Comparison of ENCODE assay signal across 18 cellular contexts in the genomic region with DNA sequence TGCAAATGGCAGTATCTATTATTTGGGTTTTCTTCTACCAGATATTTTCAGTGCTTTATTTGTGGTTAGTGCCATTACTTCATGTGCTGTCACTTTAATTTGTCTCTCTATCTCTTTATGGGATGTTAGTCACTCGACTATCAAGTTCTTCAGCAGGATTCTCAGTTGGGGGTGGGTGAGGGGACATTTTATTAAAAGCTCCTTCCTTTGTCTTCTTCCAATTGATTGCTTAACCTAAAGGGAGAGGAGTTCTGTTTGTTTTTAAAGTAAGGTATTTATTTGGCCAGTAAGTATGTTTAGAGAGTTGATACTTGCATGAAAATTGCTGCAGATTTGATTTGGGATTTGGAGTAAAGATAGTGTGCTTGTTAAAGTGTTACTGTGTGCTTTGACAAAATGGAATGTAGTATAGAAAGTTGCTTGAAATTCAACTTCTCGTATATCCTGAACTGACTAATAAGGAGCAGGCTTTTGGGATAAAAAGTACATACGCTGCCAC. TPM values are rescaled to one million over a fixed set of nuclear protein-coding genes. Genes with fewer than 3 reads are reported as not detected.
A peak's percentile ranks its signal among the peaks of the same experiment; 100 is the strongest.
DNase-seq lines count a peak whose midpoint lies in the region; ATAC-seq, FAIRE-seq and TF ChIP-seq lines count a peak whose summit lies in the region.
"Had no signal": no experiment of that assay in that cellular context is flagged by ENCODE, and none has a peak within 500 bp of the region (broad histone marks: within the 10 kb centered on the region; RNA-seq: fewer than 3 reads in every experiment).

No MANE protein-coding gene starts in this region.

- no peak overlapping the region for H2BK12ac ChIP-seq in trophoblast cell (ENCODE audit: low read length)

- H3K27ac ChIP-seq in GM23248 (peak overlapping the region; percentile 62), RWPE2 (ENCODE audit: poor library complexity, severe bottlenecking) (peak overlapping the region; percentile 98), trophoblast cell (ENCODE audit: low read depth, low read length) (no peak overlapping the region), kidney (ENCODE audit: low read depth in 2 of 2, low read length in 2 of 2) (no peak overlapping the region)
- H3K27ac ChIP-seq: BLaER1, colonic mucosa had no signal

- H3K9me2 ChIP-seq in GM23248 (ENCODE audit: insufficient read depth), result no peaks in the 10 kb centered on the region

- intact Hi-C loops in kidney (cut with DNase I), result no loop called here

- H2BK120ac ChIP-seq in trophoblast cell (ENCODE audit: insufficient read depth, low read length, poor library complexity), result no peak overlapping the region

- peaks cover 57% of the 10 kb centered on the region for H3K27me3 Mint-ChIP-seq in activated naive CD8-positive, alpha-beta T cell treated with anti-CD3 and anti-CD28 coated beads for 36 hours

- no peak overlapping the region for H3K14ac ChIP-seq in trophoblast cell (ENCODE audit: low read length)

- no peak overlapping the region for H3K18ac ChIP-seq in trophoblast cell (ENCODE audit: low read length)

- ATAC-seq in RWPE2 (ENCODE audit: low read depth), result peak; percentile 65

- no peak overlapping the region for H4K8ac ChIP-seq in trophoblast cell (ENCODE audit: low read depth, low read length)

- no peaks in the 10 kb centered on the region for H3K4me1 Mint-ChIP-seq in activated naive CD8-positive, alpha-beta T cell treated with anti-CD3 and anti-CD28 coated beads for 36 hours
- H3K4me1 Mint-ChIP-seq: activated naive CD4-positive, alpha-beta T cell treated with anti-CD3 and anti-CD28 coated beads, Interleukin-2, amount 50 U/mL, for 24 hours had no signal

- no peak overlapping the region for H4K12ac ChIP-seq in trophoblast cell (ENCODE audit: low read depth, low read length)

- H3K4me3 ChIP-seq in GM23248 (peak overlapping the region; percentile 20), RWPE2 (ENCODE audit: severe bottlenecking) (no peak overlapping the region), trophoblast cell (ENCODE audit: low read depth, low read length) (no peak overlapping the region), kidney (ENCODE audit: low read length in 2 of 2) (no peak overlapping the region)
- H3K4me3 ChIP-seq: BLaER1, colonic mucosa had no signal

- peaks cover 1% of the 10 kb centered on the region for H3K9me3 Mint-ChIP-seq in activated naive CD8-positive, alpha-beta T cell treated with anti-CD3 and anti-CD28 coated beads for 36 hours
- H3K9me3 Mint-ChIP-seq: activated naive CD4-positive, alpha-beta T cell treated with anti-CD3 and anti-CD28 coated beads, Interleukin-2, amount 50 U/mL, for 24 hours had no signal

- no peak overlapping the region for H3K23ac ChIP-seq in trophoblast cell (ENCODE audit: low read length)

- no peak overlapping the region for H2BK5ac ChIP-seq in trophoblast cell (ENCODE audit: low read depth, low read length, poor library complexity)

- H2AK5ac ChIP-seq in trophoblast cell (ENCODE audit: low read length), result no peak overlapping the region

- in situ Hi-C loops in GM23248 (cut with MboI), result no loop called here

- H3K79me2 ChIP-seq in GM23248 (ENCODE audit: insufficient read depth), result peaks cover 100% of the 10 kb centered on the region
- peaks cover 29% of the 10 kb centered on the region for H3K79me2 ChIP-seq in trophoblast cell (ENCODE audit: control insufficient read depth, insufficient read depth, low read length, poor library complexity)

- H4K91ac ChIP-seq in trophoblast cell (ENCODE audit: low read depth, low read length), result no peak overlapping the region

- peak overlapping the region; percentile 74 for H3K4me2 ChIP-seq in GM23248 (ENCODE audit: unreplicated experiment)
- no peak overlapping the region for H3K4me2 ChIP-seq in trophoblast cell (ENCODE audit: low read length)
- H3K4me2 ChIP-seq: BLaER1 had no signal

- 0 out of 2 replicates have a peak, but pooled peaks cover 14% of the 10 kb centered on the region for H4K20me1 ChIP-seq in GM23248 (ENCODE audit: insufficient read depth)
- H4K20me1 ChIP-seq: BLaER1 had no signal

- H3K27me3 ChIP-seq in GM23248 (replicated peaks; ENCODE audit: insufficient read depth), result no peaks in the 10 kb centered on the region
- no peaks in the 10 kb centered on the region for H3K27me3 ChIP-seq in RWPE2 (ENCODE audit: insufficient read depth, poor library complexity, severe bottlenecking)
- no peaks in the 10 kb centered on the region for H3K27me3 ChIP-seq in trophoblast cell (ENCODE audit: insufficient read depth, low read length)
- H3K27me3 ChIP-seq: BLaER1, colonic mucosa had no signal

- no peaks in the 10 kb centered on the region for H3K79me1 ChIP-seq in trophoblast cell (ENCODE audit: low read length)

- no peak overlapping the region for H2AFZ ChIP-seq in GM23248
- H2AFZ ChIP-seq in trophoblast cell (ENCODE audit: insufficient read depth, low read length, poor library complexity), result no peak overlapping the region

- H3K9me3 ChIP-seq in GM23248 (ENCODE audit: low read depth) (no peaks in the 10 kb centered on the region), RWPE2 (ENCODE audit: severe bottlenecking) (no peaks in the 10 kb centered on the region), trophoblast cell (ENCODE audit: insufficient read depth, low read depth, low read length) (no peaks in the 10 kb centered on the region), kidney (ENCODE audit: control insufficient read depth in 1 of 2, low read length in 2 of 2) (no peaks in the 10 kb centered on the region)
- H3K9me3 ChIP-seq: colonic mucosa had no signal

- TF ChIP-seq CTCF in RWPE2 (IDR thresholded peaks at IDR 0.05; ENCODE audit: poor library complexity, severe bottlenecking), result no peak
- no peak for TF ChIP-seq CTCF in kidney (IDR thresholded peaks at IDR 0.05; ENCODE audit: borderline replicate concordance, extremely low read depth, insufficient read depth)

- FAIRE-seq in kidney (lab: Jason Lieb, UNC), result no peak

- DNase-seq in GM23248, result peak; percentile 39
- no peak for DNase-seq in RWPE2 (ENCODE audit: low spot score)
- DNase-seq in fibroblast of gingiva (ENCODE audit: low read depth), result peak; percentile 69
- no peak for DNase-seq in trophoblast cell
- no peak for DNase-seq in activated naive CD8-positive, alpha-beta T cell treated with anti-CD3 and anti-CD28 coated beads for 36 hours
- no peak for DNase-seq in NCI-H510A treated with DMSO at 0.1 percent for 48 hours (lab: John Stamatoyannopoulos, UW)
- no peak for DNase-seq in middle frontal gyrus (ENCODE audit: extremely low spot score, low spot score)
- DNase-seq in kidney, result no peak
- DNase-seq: colonic mucosa; glutamatergic neuron; HCEC 1CT; NCI-H146; NCI-H69; SHP77 treated with DMSO at 0.1 percent for 48 hours; stimulated activated naive CD4-positive, alpha-beta T cell treated with Interleukin-2 at 50 U/mL for 16 hours had no signal

- H3K9ac ChIP-seq in GM23248 (peak overlapping the region; percentile 29), trophoblast cell (ENCODE audit: low read length) (no peak overlapping the region), kidney (ENCODE audit: low read length in 2 of 2) (no peak overlapping the region)
- H3K9ac ChIP-seq: BLaER1 had no signal

- no peaks in the 10 kb centered on the region for H3K36me3 Mint-ChIP-seq in activated naive CD8-positive, alpha-beta T cell treated with anti-CD3 and anti-CD28 coated beads for 36 hours
- H3K36me3 Mint-ChIP-seq: IgD-negative memory B cell had no signal

- H3F3A ChIP-seq in GM23248 (ENCODE audit: insufficient read depth), result peaks cover 62% of the 10 kb centered on the region

- no peak overlapping the region for H3K27ac Mint-ChIP-seq in activated naive CD8-positive, alpha-beta T cell treated with anti-CD3 and anti-CD28 coated beads for 36 hours
- H3K27ac Mint-ChIP-seq: activated naive CD4-positive, alpha-beta T cell treated with anti-CD3 and anti-CD28 coated beads, Interleukin-2, amount 50 U/mL, for 24 hours; IgD-negative memory B cell had no signal

- peak overlapping the region; percentile 70 for H3K4ac ChIP-seq in trophoblast cell (ENCODE audit: low read depth, low read length)

- H3K36me3 ChIP-seq in GM23248 (ENCODE audit: low read depth), result no peaks in the 10 kb centered on the region
- peaks cover 66% of the 10 kb centered on the region for H3K36me3 ChIP-seq in RWPE2 (ENCODE audit: low read depth)
- peaks cover 15 to 19% of the 10 kb centered on the region in 2 experiments for H3K36me3 ChIP-seq in trophoblast cell (ENCODE audit: control insufficient read depth in 1 of 2, insufficient read depth in 2 of 2, low read length in 2 of 2)
- no peaks in the 10 kb centered on the region for H3K36me3 ChIP-seq in kidney (ENCODE audit: control insufficient read depth in 1 of 2, insufficient read depth in 2 of 2, low read length in 2 of 2)
- H3K36me3 ChIP-seq: colonic mucosa had no signal

- WGBS in GM23248 (ENCODE audit: low coverage in 1 of 2, low lambda C conversion rate in 2 of 2, missing lambda C conversion rate in 2 of 2), 2 experiments, result 29 to 38% methylated on average over 3 of the region's 3 CpGs
- WGBS in trophoblast cell (ENCODE audit: extremely low coverage, insufficient coverage, insufficient read length), result no CpG with 5 or more reads among the region's 3 CpGs

- H3K4me3 Mint-ChIP-seq in activated naive CD8-positive, alpha-beta T cell treated with anti-CD3 and anti-CD28 coated beads for 36 hours, result no peak overlapping the region
- H3K4me3 Mint-ChIP-seq: activated naive CD4-positive, alpha-beta T cell treated with anti-CD3 and anti-CD28 coated beads, Interleukin-2, amount 50 U/mL, for 24 hours; IgD-negative memory B cell had no signal

- peaks cover 61% of the 10 kb centered on the region for H3K4me1 ChIP-seq in GM23248 (ENCODE audit: insufficient read depth)
- H3K4me1 ChIP-seq in RWPE2 (ENCODE audit: insufficient read depth, poor library complexity, severe bottlenecking), result peaks cover 56% of the 10 kb centered on the region
- H3K4me1 ChIP-seq in trophoblast cell (ENCODE audit: control insufficient read depth in 1 of 2, insufficient read depth in 2 of 2, low read length in 2 of 2), result peaks cover 2 to 3% of the 10 kb centered on the region in 2 experiments
- H3K4me1 ChIP-seq in kidney (ENCODE audit: control insufficient read depth in 1 of 2, insufficient read depth in 1 of 2, low read depth in 1 of 2, low read length in 2 of 2), result peaks cover 4 to 18% of the 10 kb centered on the region in 2 donors

RNA-seq across cellular contexts. Expression of a gene that starts 10.2 kb away (rescaled TPM):
- total RNA-seq in GM23248 (2014; rRNA removed; shearing (Covaris generic)), result 118 and 136 TPM in 2 replicates
- polyA plus RNA-seq in GM23248 (2016; fragmentation: Nextera tagmentation; extraction: Ambion mirVana) (11.0 and 11.9 TPM in 2 replicates), kidney (ENCODE audit: insufficient read depth, low read depth, low replicate concordance) (21.5 TPM)
- polyA plus RNA-seq in trophoblast cell (2013), result 127 and 130 TPM in 2 replicates
- total RNA-seq in activated naive CD8-positive, alpha-beta T cell treated with anti-CD3 and anti-CD28 coated beads for 36 hours, result under 1 TPM; 0.04 to 0.06 TPM
- total RNA-seq in kidney, result 106 TPM
- polyA plus RNA-seq: IgD-negative memory B cell had no signal

Comparison
In these comparisons a context has a peak if more than half of its experiments do, and no peak if none do; other contexts are left out.
1. DNase-seq: peak in GM23248 (single experiment) and fibroblast of gingiva (single experiment); none in RWPE2 (single experiment), trophoblast cell (0 of 2), activated naive CD8-positive, alpha-beta T cell treated with anti-CD3 and anti-CD28 coated beads for 36 hours (single experiment), NCI-H510A treated with DMSO at 0.1 percent for 48 hours (single experiment), middle frontal gyrus (single experiment) and kidney (single experiment).
2. H3K27ac ChIP-seq: peak in GM23248 (single experiment) and RWPE2 (single experiment); none in trophoblast cell (single experiment) and kidney (0 of 2).
3. RNA of a gene that starts 10.2 kb away (total RNA-seq): 118 to 136 TPM in GM23248 and 106 TPM in kidney (single experiment); 0.04 to 0.06 TPM in activated naive CD8-positive, alpha-beta T cell treated with anti-CD3 and anti-CD28 coated beads for 36 hours; every median in the first group is over 100 times any median in the second.